ENCODE assay signal across 1 cellular context in the genomic region with DNA sequence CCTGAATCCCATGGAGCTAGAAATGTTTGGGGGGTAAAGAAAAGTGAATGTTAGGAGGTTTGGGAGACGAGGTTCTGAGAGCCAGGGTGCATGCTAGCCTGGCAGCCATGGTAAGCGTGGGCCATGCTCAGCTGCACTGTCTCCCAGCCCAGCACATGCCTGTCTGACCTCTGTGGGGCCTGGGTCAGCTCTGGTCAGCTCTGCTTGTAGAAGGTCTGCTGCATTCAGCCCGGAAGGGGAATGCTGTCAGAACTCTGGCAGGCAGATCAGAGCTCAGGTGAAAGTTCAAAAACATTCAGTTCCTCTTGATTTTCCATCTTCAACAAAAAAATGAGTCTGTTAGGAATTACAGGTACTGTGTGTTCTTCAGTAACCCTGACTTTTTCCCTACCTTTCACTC.
TF ChIP-seq lines count a peak whose summit lies in the region.

No MANE protein-coding gene starts in this region.

TF ChIP-seq in K562, 482 proteins besides CTCF, POLR2A, EP300 and RAD21:
- TF ChIP-seq, protein P1, sequence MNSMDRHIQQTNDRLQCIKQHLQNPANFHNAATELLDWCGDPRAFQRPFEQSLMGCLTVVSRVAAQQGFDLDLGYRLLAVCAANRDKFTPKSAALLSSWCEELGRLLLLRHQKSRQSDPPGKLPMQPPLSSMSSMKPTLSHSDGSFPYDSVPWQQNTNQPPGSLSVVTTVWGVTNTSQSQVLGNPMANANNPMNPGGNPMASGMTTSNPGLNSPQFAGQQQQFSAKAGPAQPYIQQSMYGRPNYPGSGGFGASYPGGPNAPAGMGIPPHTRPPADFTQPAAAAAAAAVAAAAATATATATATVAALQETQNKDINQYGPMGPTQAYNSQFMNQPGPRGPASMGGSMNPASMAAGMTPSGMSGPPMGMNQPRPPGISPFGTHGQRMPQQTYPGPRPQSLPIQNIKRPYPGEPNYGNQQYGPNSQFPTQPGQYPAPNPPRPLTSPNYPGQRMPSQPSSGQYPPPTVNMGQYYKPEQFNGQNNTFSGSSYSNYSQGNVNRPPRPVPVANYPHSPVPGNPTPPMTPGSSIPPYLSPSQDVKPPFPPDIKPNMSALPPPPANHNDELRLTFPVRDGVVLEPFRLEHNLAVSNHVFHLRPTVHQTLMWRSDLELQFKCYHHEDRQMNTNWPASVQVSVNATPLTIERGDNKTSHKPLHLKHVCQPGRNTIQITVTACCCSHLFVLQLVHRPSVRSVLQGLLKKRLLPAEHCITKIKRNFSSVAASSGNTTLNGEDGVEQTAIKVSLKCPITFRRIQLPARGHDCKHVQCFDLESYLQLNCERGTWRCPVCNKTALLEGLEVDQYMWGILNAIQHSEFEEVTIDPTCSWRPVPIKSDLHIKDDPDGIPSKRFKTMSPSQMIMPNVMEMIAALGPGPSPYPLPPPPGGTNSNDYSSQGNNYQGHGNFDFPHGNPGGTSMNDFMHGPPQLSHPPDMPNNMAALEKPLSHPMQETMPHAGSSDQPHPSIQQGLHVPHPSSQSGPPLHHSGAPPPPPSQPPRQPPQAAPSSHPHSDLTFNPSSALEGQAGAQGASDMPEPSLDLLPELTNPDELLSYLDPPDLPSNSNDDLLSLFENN (IDR thresholded peaks at IDR 0.05; ENCODE audit: low read depth in 2 of 2, low read length in 2 of 2) = no peak
- TF ChIP-seq, protein P2, sequence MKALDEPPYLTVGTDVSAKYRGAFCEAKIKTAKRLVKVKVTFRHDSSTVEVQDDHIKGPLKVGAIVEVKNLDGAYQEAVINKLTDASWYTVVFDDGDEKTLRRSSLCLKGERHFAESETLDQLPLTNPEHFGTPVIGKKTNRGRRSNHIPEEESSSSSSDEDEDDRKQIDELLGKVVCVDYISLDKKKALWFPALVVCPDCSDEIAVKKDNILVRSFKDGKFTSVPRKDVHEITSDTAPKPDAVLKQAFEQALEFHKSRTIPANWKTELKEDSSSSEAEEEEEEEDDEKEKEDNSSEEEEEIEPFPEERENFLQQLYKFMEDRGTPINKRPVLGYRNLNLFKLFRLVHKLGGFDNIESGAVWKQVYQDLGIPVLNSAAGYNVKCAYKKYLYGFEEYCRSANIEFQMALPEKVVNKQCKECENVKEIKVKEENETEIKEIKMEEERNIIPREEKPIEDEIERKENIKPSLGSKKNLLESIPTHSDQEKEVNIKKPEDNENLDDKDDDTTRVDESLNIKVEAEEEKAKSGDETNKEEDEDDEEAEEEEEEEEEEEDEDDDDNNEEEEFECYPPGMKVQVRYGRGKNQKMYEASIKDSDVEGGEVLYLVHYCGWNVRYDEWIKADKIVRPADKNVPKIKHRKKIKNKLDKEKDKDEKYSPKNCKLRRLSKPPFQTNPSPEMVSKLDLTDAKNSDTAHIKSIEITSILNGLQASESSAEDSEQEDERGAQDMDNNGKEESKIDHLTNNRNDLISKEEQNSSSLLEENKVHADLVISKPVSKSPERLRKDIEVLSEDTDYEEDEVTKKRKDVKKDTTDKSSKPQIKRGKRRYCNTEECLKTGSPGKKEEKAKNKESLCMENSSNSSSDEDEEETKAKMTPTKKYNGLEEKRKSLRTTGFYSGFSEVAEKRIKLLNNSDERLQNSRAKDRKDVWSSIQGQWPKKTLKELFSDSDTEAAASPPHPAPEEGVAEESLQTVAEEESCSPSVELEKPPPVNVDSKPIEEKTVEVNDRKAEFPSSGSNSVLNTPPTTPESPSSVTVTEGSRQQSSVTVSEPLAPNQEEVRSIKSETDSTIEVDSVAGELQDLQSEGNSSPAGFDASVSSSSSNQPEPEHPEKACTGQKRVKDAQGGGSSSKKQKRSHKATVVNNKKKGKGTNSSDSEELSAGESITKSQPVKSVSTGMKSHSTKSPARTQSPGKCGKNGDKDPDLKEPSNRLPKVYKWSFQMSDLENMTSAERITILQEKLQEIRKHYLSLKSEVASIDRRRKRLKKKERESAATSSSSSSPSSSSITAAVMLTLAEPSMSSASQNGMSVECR (CRISPR knock-in tag; IDR thresholded peaks at IDR 0.05) = no peak
- TF ChIP-seq, protein P3, sequence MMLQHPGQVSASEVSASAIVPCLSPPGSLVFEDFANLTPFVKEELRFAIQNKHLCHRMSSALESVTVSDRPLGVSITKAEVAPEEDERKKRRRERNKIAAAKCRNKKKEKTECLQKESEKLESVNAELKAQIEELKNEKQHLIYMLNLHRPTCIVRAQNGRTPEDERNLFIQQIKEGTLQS (IDR thresholded peaks at IDR 0.05) = no peak
- TF ChIP-seq, protein P3 (CRISPR knock-in tag; conservative IDR thresholded peaks at IDR 0.05) = no peak
